Comparison of ENCODE assay signal across 20 cellular contexts in the genomic region with DNA sequence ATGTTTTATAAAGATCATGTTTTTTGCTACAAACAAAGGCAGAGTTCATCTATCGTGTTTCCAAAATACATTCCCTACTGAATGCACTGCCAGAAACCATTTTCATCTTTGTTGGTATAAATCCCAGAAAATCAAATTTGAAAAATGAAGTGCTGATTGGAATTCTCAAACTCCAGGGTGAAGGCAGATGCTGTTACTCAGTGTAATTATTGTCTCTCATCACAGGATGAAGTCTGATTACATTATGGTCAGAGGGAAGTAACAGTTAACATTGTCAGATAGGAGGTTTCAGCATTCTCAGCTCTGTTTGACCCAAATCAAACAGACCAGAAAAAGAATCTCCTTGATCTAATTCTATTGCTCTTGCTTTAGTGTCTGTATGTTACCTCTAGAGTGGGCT.
"Had no signal": no experiment of that assay in that cellular context is flagged by ENCODE, and none has a peak within 500 bp of the region (broad histone marks: within the 10 kb centered on the region; RNA-seq: fewer than 3 reads in every experiment).

No MANE protein-coding gene starts in this region.

- H3K36me3 ChIP-seq: esophagus squamous epithelium, prostate gland, tibial artery had no signal

- H3K27me3 ChIP-seq: esophagus squamous epithelium, testis, tibial artery had no signal

- DNase-seq: dermis blood vessel endothelial cell; effector memory CD4-positive, alpha-beta T cell; esophagus squamous epithelium; head of caudate nucleus; mesendoderm; midbrain; naive thymus-derived CD8-positive, alpha-beta T cell; nephron progenitor cell; nucleus accumbens; right cardiac atrium; stimulated activated CD4-positive, alpha-beta T cell treated with anti-CD3 and anti-CD28 coated beads, Interleukin-15, amount 100 ng/mL, for 24 hours; stimulated activated CD4-positive, alpha-beta T cell treated with anti-CD3 and anti-CD28 coated beads, Interleukin-4, amount 100 ng/mL, for 1 hour; stimulated activated CD8-positive, alpha-beta memory T cell treated with anti-CD3 and anti-CD28 coated beads, Interleukin-4, amount 100 ng/mL, for 48 hours; stimulated activated naive CD4-positive, alpha-beta T cell; stimulated activated naive CD8-positive, alpha-beta T cell treated with anti-CD3 and anti-CD28 coated beads, Interleukin-15, amount 100 ng/mL, for 72 hours; testis; tibial artery had no signal

- H3K9me3 ChIP-seq: esophagus squamous epithelium, prostate gland, testis, tibial artery had no signal

- H3K27ac ChIP-seq: coronary artery, prostate gland, skin epidermis, testis, tibial artery had no signal

- H3K4me1 ChIP-seq: prostate gland, testis had no signal

- H3K4me3 ChIP-seq: coronary artery, esophagus squamous epithelium, prostate gland, skin epidermis, testis, tibial artery had no signal

- ATAC-seq: naive thymus-derived CD8-positive, alpha-beta T cell; stimulated activated naive CD8-positive, alpha-beta T cell treated with anti-CD3 and anti-CD28 coated beads, Interleukin-15, amount 100 ng/mL, for 72 hours had no signal
